1 cellular context compared by ENCODE assay signal in the genomic region with DNA sequence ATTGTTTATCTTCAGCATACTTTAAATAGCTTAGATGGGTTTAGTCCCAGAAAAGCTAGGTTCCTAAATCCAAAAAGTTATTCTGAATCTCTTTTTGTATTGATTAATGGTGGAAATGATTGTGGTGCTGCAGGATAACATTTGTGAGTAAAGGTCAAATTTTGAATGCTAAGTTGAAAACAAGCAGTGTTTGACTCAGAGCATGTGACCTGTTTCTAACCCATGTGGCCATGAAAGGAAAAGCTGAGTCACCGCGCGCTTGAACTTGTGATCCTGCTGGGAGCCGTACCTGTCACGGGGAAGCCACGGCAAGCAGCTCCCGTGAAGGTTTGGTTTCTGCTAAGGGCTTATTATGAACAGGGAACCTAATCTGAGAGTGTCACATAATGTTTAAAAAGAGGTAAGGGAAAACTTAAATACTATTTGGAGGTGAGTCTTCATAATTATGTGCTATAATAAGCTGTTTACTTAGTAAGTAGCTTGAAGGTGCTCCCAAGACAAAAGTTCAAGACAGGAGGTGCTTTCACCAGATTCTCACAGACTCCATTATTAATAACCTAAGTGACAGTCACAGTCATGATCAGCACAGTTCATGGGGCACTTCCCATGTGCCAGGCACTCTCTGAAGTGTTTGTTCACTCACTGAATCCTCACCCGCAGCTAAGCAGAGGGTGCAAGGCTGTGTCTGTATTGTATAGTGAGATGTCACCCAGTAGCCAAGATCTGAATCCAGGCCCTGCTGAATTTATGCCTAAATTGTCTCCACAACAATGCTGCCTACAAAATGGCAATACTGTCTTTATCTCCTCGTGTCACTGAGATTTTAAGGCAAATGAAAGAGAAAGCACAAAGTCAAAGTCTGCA.
A peak's percentile ranks its signal among the peaks of the same experiment; 100 is the strongest.
TF ChIP-seq lines count a peak whose summit lies in the region.

No MANE protein-coding gene starts in this region.

TF ChIP-seq in K562, 482 proteins besides CTCF, POLR2A, EP300 and RAD21 (continued from another document and continues in another):
- TF ChIP-seq BHLHE40 (IDR thresholded peaks at IDR 0.05; ENCODE audit: low read length) (peak; percentile 36; the same call in 1 of the 2 replicates), PCBP2 (IDR thresholded peaks at IDR 0.05; ENCODE audit: low read depth, low read length, poor library complexity, severe bottlenecking) (no peak), ETV1 (tag; conservative IDR thresholded peaks at IDR 0.05; ENCODE audit: low read depth) (no peak), HMG20B (CRISPR knock-in tag; IDR thresholded peaks at IDR 0.05) (no peak), TEAD2 (tag; IDR thresholded peaks at IDR 0.05) (no peak), L3MBTL2 (IDR thresholded peaks at IDR 0.05) (peak; percentile 91), SRSF7 (optimal IDR thresholded peaks at IDR 0.05; ENCODE audit: low read depth, low read length) (no peak), ETV6 (IDR thresholded peaks at IDR 0.05; ENCODE audit: borderline replicate concordance in 1 of 2, low read depth in 2 of 2, low read length in 1 of 2) (no peak), ETV6 (CRISPR knock-in tag; IDR thresholded peaks at IDR 0.05; ENCODE audit: borderline replicate concordance) (no peak), HDAC6 (IDR thresholded peaks at IDR 0.05; ENCODE audit: low read depth, low read length) (no peak), MCM2 (IDR thresholded peaks at IDR 0.05; ENCODE audit: low read depth) (no peak), KDM4B (IDR thresholded peaks at IDR 0.05; ENCODE audit: borderline replicate concordance in 2 of 2, low read depth in 1 of 2) (no peak), MYC (IDR thresholded peaks at IDR 0.05; ENCODE audit: low read depth, low read length) (peak; percentile 77), MYC (CRISPR knock-in tag; IDR thresholded peaks at IDR 0.05; ENCODE audit: borderline replicate concordance, low read depth) (no peak), SOX6 (IDR thresholded peaks at IDR 0.05) (0 out of 2 replicates have a peak, but pooled peaks have one; percentile 13), SMAD2 (IDR thresholded peaks at IDR 0.05; ENCODE audit: low read depth, low read length) (no peak), ZNF253 (CRISPR knock-in tag; conservative IDR thresholded peaks at IDR 0.05) (no peak), NR2F6 (CRISPR knock-in tag; IDR thresholded peaks at IDR 0.05) (no peak), SMAD4 (CRISPR knock-in tag; conservative IDR thresholded peaks at IDR 0.05) (0 out of 2 replicates have a peak, but pooled peaks have one; percentile 16), VEZF1 (CRISPR knock-in tag; IDR thresholded peaks at IDR 0.05) (0 out of 2 replicates have a peak, but pooled peaks have one; percentile 10), ZNF79 (CRISPR knock-in tag; IDR thresholded peaks at IDR 0.05; ENCODE audit: low read depth) (no peak; the same call in 1 of the 2 replicates), ZNF436 (CRISPR knock-in tag; IDR thresholded peaks at IDR 0.05) (no peak), HEY1 (CRISPR knock-in tag; IDR thresholded peaks at IDR 0.05; ENCODE audit: borderline replicate concordance) (no peak), ETS2 (tag; IDR thresholded peaks at IDR 0.05; ENCODE audit: borderline replicate concordance, poor library complexity, severe bottlenecking) (no peak), PURB (CRISPR knock-in tag; IDR thresholded peaks at IDR 0.05; ENCODE audit: low read depth) (no peak), CHD2 (IDR thresholded peaks at IDR 0.05; ENCODE audit: low read depth, low read length) (no peak), DIDO1 (tag; IDR thresholded peaks at IDR 0.05; ENCODE audit: low read depth) (no peak), NFIC (IDR thresholded peaks at IDR 0.05) (no peak), ZBTB12 (CRISPR knock-in tag; IDR thresholded peaks at IDR 0.05) (no peak), FOSL1 (tag; conservative IDR thresholded peaks at IDR 0.05) (peak; percentile 96), BCOR (IDR thresholded peaks at IDR 0.05) (no peak), NFE2L1 (tag; IDR thresholded peaks at IDR 0.05; ENCODE audit: borderline replicate concordance, low read depth) (peak; percentile 86), TCF15 (CRISPR knock-in tag; IDR thresholded peaks at IDR 0.05) (no peak; the same call in 1 of the 2 replicates), TEAD4 (IDR thresholded peaks at IDR 0.05; ENCODE audit: low read length) (no peak), TEAD4 (CRISPR knock-in tag; IDR thresholded peaks at IDR 0.05; ENCODE audit: borderline replicate concordance) (no peak), MTA1 (IDR thresholded peaks at IDR 0.05; ENCODE audit: borderline replicate concordance) (no peak), NR2C1 (IDR thresholded peaks at IDR 0.05) (0 out of 2 replicates have a peak, but pooled peaks have one; percentile 40), NR2C1 (tag; IDR thresholded peaks at IDR 0.05) (peak; percentile 61; the same call in 1 of the 2 replicates), CBX2 (IDR thresholded peaks at IDR 0.05; ENCODE audit: insufficient read depth, low read length, poor library complexity, severe bottlenecking) (no peak), BRD4 (IDR thresholded peaks at IDR 0.05) (no peak; the same call in 1 of the 2 replicates), RB1 (IDR thresholded peaks at IDR 0.05; ENCODE audit: low read depth) (no peak), KLF10 (CRISPR knock-in tag; IDR thresholded peaks at IDR 0.05) (no peak), CREB5 (CRISPR knock-in tag; IDR thresholded peaks at IDR 0.05) (no peak), SMARCA4 (IDR thresholded peaks at IDR 0.05) (peak; percentile 36), ZNF668 (CRISPR knock-in tag; IDR thresholded peaks at IDR 0.05) (no peak), ZKSCAN3 (CRISPR knock-in tag; IDR thresholded peaks at IDR 0.05) (no peak), KDM1A (IDR thresholded peaks at IDR 0.05) (0 out of 4 replicates have a peak, but pooled peaks of 1 of the 2 experiments have one; percentile 12), HIVEP1 (CRISPR knock-in tag; IDR thresholded peaks at IDR 0.05) (no peak), ZNF134 (CRISPR knock-in tag; conservative IDR thresholded peaks at IDR 0.05) (peak; percentile 79)
- TF ChIP-seq, protein P1, sequence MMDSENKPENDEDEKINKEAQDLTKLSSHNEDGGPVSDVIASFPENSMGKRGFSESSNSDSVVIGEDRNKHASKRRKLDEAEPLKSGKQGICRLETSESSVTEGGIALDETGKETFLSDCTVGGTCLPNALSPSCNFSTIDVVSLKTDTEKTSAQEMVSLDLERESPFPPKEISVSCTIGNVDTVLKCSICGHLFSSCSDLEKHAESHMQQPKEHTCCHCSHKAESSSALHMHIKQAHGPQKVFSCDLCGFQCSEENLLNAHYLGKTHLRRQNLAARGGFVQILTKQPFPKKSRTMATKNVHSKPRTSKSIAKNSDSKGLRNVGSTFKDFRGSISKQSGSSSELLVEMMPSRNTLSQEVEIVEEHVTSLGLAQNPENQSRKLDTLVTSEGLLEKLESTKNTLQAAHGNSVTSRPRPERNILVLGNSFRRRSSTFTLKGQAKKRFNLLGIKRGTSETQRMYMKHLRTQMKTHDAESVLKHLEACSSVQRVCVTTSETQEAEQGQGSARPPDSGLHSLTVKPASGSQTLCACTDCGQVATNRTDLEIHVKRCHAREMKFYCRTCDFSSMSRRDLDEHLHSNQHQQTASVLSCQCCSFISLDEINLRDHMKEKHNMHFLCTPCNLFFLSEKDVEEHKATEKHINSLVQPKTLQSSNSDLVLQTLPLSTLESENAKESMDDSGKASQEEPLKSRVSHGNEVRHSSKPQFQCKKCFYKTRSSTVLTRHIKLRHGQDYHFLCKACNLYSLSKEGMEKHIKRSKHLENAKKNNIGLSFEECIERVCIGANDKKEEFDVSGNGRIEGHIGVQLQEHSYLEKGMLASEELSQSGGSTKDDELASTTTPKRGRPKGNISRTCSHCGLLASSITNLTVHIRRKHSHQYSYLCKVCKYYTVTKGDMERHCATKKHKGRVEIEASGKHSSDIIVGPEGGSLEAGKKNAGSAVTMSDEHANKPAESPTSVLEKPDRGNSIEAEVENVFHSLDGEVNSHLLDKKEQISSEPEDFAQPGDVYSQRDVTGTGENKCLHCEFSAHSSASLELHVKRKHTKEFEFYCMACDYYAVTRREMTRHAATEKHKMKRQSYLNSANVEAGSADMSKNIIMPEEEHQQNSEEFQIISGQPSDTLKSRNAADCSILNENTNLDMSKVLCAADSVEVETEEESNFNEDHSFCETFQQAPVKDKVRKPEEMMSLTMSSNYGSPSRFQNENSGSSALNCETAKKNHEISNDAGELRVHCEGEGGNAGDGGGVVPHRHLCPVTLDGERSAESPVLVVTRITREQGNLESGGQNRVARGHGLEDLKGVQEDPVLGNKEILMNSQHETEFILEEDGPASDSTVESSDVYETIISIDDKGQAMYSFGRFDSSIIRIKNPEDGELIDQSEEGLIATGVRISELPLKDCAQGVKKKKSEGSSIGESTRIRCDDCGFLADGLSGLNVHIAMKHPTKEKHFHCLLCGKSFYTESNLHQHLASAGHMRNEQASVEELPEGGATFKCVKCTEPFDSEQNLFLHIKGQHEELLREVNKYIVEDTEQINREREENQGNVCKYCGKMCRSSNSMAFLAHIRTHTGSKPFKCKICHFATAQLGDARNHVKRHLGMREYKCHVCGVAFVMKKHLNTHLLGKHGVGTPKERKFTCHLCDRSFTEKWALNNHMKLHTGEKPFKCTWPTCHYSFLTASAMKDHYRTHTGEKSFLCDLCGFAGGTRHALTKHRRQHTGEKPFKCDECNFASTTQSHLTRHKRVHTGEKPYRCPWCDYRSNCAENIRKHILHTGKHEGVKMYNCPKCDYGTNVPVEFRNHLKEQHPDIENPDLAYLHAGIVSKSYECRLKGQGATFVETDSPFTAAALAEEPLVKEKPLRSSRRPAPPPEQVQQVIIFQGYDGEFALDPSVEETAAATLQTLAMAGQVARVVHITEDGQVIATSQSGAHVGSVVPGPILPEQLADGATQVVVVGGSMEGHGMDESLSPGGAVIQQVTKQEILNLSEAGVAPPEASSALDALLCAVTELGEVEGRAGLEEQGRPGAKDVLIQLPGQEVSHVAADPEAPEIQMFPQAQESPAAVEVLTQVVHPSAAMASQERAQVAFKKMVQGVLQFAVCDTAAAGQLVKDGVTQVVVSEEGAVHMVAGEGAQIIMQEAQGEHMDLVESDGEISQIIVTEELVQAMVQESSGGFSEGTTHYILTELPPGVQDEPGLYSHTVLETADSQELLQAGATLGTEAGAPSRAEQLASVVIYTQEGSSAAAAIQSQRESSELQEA (IDR thresholded peaks at IDR 0.05; ENCODE audit: low read depth), result peak; percentile 57
- TF ChIP-seq, protein P2, sequence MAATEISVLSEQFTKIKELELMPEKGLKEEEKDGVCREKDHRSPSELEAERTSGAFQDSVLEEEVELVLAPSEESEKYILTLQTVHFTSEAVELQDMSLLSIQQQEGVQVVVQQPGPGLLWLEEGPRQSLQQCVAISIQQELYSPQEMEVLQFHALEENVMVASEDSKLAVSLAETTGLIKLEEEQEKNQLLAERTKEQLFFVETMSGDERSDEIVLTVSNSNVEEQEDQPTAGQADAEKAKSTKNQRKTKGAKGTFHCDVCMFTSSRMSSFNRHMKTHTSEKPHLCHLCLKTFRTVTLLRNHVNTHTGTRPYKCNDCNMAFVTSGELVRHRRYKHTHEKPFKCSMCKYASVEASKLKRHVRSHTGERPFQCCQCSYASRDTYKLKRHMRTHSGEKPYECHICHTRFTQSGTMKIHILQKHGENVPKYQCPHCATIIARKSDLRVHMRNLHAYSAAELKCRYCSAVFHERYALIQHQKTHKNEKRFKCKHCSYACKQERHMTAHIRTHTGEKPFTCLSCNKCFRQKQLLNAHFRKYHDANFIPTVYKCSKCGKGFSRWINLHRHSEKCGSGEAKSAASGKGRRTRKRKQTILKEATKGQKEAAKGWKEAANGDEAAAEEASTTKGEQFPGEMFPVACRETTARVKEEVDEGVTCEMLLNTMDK (IDR thresholded peaks at IDR 0.05; ENCODE audit: borderline replicate concordance, insufficient read depth, low read depth, low read length, poor library complexity, severe bottlenecking), result no peak
- TF ChIP-seq, protein P3, sequence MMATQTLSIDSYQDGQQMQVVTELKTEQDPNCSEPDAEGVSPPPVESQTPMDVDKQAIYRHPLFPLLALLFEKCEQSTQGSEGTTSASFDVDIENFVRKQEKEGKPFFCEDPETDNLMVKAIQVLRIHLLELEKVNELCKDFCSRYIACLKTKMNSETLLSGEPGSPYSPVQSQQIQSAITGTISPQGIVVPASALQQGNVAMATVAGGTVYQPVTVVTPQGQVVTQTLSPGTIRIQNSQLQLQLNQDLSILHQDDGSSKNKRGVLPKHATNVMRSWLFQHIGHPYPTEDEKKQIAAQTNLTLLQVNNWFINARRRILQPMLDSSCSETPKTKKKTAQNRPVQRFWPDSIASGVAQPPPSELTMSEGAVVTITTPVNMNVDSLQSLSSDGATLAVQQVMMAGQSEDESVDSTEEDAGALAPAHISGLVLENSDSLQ (IDR thresholded peaks at IDR 0.05), result no peak
